In genomic region chr9:70013598-70014196, GRCh38 we compare ENCODE assay signal across 10 cellular contexts. TPM values are rescaled to one million over a fixed set of nuclear protein-coding genes. Genes with fewer than 3 reads are reported as not detected.
A peak's percentile ranks its signal among the peaks of the same experiment; 100 is the strongest.
DNase-seq lines count a peak whose midpoint lies in the region; ATAC-seq and TF ChIP-seq lines count a peak whose summit lies in the region.
"Had no signal": no experiment of that assay in that cellular context is flagged by ENCODE, and none has a peak within 500 bp of the region (broad histone marks: within the 10 kb centered on the region; RNA-seq: fewer than 3 reads in every experiment).

No MANE protein-coding gene starts in this region.

- no peaks in the 10 kb centered on the region for H3K4me1 ChIP-seq in ascending aorta
- H3K4me1 ChIP-seq: parathyroid adenoma had no signal

- no peak for ATAC-seq in HG03520 (IDR thresholded peaks at IDR 0.05; ENCODE audit: unreplicated experiment)

- intact Hi-C loops in ascending aorta (cut with DNase I) = no loop called here

- no peaks in the 10 kb centered on the region for H3K9me3 ChIP-seq in ascending aorta
- H3K9me3 ChIP-seq: MG63 had no signal

- no peaks in the 10 kb centered on the region for H3K36me3 ChIP-seq in ascending aorta
- H3K36me3 ChIP-seq: MG63 had no signal

- TF ChIP-seq CTCF in ascending aorta (IDR thresholded peaks at IDR 0.05) = no peak

- H3K4me3 ChIP-seq in ascending aorta = no peak overlapping the region
- H3K4me3 ChIP-seq: MG63 had no signal

- H3K27me3 ChIP-seq in ascending aorta = no peaks in the 10 kb centered on the region
- H3K27me3 ChIP-seq: MG63 had no signal

- H3K27ac ChIP-seq in ascending aorta = no peak overlapping the region
- H3K27ac ChIP-seq: parathyroid adenoma had no signal

- DNase-seq in EH (ENCODE audit: low read depth) (peak; percentile 56), NCI-H1092 (lab: John Stamatoyannopoulos, UW) (peak; percentile 9), astrocyte of the hippocampus (ENCODE audit: low read depth, low spot score) (peak; percentile 46), myocyte (ENCODE audit: low read depth) (peak; percentile 44), retina (no peak), ascending aorta (ENCODE audit: low spot score in 2 of 2) (no peak)
- DNase-seq: activated CD4-positive, alpha-beta T cell treated with anti-CD3 and anti-CD28 coated beads, Interleukin-2, amount 10 ng/mL, durations not matched to agents 24 days and 14 days; MG63 had no signal

RNA-seq across cellular contexts. Expression of gene MAMDC2, which starts 30.0 kb away (rescaled TPM):
- 93.5 and 163 TPM in 2 replicates for total RNA-seq in myocyte
- polyA plus RNA-seq in myocyte (2012) = 41.9 TPM
- total RNA-seq in ascending aorta = 3.4 TPM
- total RNA-seq: activated CD4-positive, alpha-beta T cell treated with anti-CD3 and anti-CD28 coated beads, Interleukin-2, amount 10 ng/mL, durations not matched to agents 24 days and 14 days had no signal

Comparison
In these comparisons a context has a peak if more than half of its experiments do, and no peak if none do; other contexts are left out.
1. DNase-seq: peak in EH (single experiment), NCI-H1092 (single experiment), astrocyte of the hippocampus (single experiment) and myocyte (single experiment); none in retina (single experiment) and ascending aorta (0 of 2).
2. RNA of gene MAMDC2, which starts 30.0 kb away (total RNA-seq): 93.5 to 163 TPM in myocyte; 3.4 TPM in ascending aorta (single experiment); every median in the first group is over 10 times any median in the second.